ENCODE assay signal across 2 cellular contexts in genomic region chr3:149658444-149659172, GRCh38.
A peak's percentile ranks its signal among the peaks of the same experiment; 100 is the strongest.
TF ChIP-seq lines count a peak whose summit lies in the region.

No MANE protein-coding gene starts in this region.

TF ChIP-seq in HEK293T, 16 proteins besides CTCF, POLR2A, EP300 and RAD21:
- TF ChIP-seq, protein P1, sequence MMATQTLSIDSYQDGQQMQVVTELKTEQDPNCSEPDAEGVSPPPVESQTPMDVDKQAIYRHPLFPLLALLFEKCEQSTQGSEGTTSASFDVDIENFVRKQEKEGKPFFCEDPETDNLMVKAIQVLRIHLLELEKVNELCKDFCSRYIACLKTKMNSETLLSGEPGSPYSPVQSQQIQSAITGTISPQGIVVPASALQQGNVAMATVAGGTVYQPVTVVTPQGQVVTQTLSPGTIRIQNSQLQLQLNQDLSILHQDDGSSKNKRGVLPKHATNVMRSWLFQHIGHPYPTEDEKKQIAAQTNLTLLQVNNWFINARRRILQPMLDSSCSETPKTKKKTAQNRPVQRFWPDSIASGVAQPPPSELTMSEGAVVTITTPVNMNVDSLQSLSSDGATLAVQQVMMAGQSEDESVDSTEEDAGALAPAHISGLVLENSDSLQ (IDR thresholded peaks at IDR 0.05), result no peak
- TF ChIP-seq ZNF384 (IDR thresholded peaks at IDR 0.05) (no peak), FOXK2 (IDR thresholded peaks at IDR 0.05) (no peak), FOXA1 (IDR thresholded peaks at IDR 0.05) (no peak), TARDBP (IDR thresholded peaks at IDR 0.05) (no peak)

TF ChIP-seq in endothelial cell of umbilical vein, 7 proteins besides CTCF, POLR2A, EP300 and RAD21:
- TF ChIP-seq MYC (IDR thresholded peaks at IDR 0.05; ENCODE audit: low read depth, low read length), result no peak
- TF ChIP-seq JUN (IDR thresholded peaks at IDR 0.05; ENCODE audit: borderline replicate concordance, insufficient read depth, insufficient read length, low read depth), result peak; percentile 26
- TF ChIP-seq GATA2 (IDR thresholded peaks at IDR 0.05; ENCODE audit: insufficient read depth, insufficient read length, low read depth, low read length), result no peak
- TF ChIP-seq FOS (IDR thresholded peaks at IDR 0.05; ENCODE audit: borderline replicate concordance, insufficient read depth, low read length), result peak; percentile 58
